ENCODE assay signal across 8 cellular contexts in the genomic region with DNA sequence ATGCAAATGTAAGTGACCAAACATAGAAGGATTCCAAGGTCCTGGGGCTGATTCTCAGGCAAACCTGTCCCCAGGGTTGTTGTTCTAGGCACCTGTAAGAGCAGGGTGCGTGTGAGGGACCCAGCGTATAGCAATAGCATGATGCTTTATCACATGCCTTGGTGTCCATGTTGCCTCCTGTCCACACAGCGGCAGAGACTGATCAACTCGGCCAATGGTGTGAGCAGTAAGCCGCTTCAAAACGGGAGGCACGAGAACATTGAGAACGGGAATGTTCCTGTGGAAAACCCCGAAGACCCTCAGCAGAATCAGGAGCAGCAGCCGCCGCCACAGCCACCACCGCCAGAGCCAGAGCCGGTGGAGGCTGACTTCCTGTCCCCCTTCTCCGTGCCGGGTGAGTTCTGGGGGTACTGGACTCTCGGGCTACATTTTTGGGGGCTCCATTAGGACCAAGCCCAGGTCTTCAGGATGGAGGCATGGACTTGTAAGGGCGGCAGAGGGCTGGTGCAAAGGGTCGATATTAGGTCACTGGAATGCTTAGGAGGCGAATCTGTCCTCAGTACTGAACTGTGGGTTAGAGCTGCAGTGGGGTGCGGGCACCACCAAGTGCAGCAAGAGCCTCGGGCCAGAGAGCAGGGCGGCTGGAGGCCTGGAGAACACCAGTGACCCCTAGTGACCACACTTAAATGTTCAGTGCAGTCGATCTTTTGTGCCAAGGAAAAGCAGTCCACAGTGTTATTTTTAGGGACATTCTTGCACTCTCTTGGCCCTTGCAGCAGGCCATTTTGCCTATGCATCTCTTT. TPM values are rescaled to one million over a fixed set of nuclear protein-coding genes. Genes with fewer than 3 reads are reported as not detected.
DNase-seq lines count a peak whose midpoint lies in the region; ATAC-seq and TF ChIP-seq lines count a peak whose summit lies in the region.

No MANE protein-coding gene starts in this region.

- TF ChIP-seq POLR2A in esophagus squamous epithelium (IDR thresholded peaks at IDR 0.05) = no peak

- POLR2A ChIA-PET in SK-N-SH (lab: Yijun Ruan, JAX) = no interaction called here

- H3K27ac ChIP-seq in SK-N-SH (ENCODE audit: low read depth in 2 of 2, low read length in 1 of 2) (no peak overlapping the region), esophagus squamous epithelium (no peak overlapping the region)

- H3K4me1 Mint-ChIP-seq in natural killer cell = peaks cover 3 to 24% of the 10 kb centered on the region in 2 donors

- H3K4me3 Mint-ChIP-seq in natural killer cell = no peak overlapping the region

- no peak overlapping the region for H3K27ac Mint-ChIP-seq in natural killer cell

- H3K9me2 ChIP-seq in SK-N-SH = no peaks in the 10 kb centered on the region

- H3K79me2 ChIP-seq in SK-N-SH (ENCODE audit: insufficient read depth) = no peaks in the 10 kb centered on the region

- peaks cover 0 to 1% of the 10 kb centered on the region in 2 experiments; a peak in 1 of 4 replicates for H3K4me1 ChIP-seq in SK-N-SH (ENCODE audit: control insufficient read depth in 1 of 2, insufficient read depth in 2 of 2, low read depth in 1 of 2, low read length in 1 of 2)
- H3K4me1 ChIP-seq in esophagus squamous epithelium = peaks cover 3 to 18% (median 3%) of the 10 kb centered on the region in 3 donors

- H3K9ac ChIP-seq in SK-N-SH = no peak overlapping the region

- TF ChIP-seq CTCF in SK-N-SH (IDR thresholded peaks at IDR 0.05) (peak; percentile 76), esophagus squamous epithelium (IDR thresholded peaks at IDR 0.05) (peak in 5 of 6 experiments; percentile 17 to 56 (median 42)), natural killer cell (IDR thresholded peaks at IDR 0.05) (peak; percentile 27)

- no peaks in the 10 kb centered on the region for H3F3A ChIP-seq in SK-N-SH (replicated peaks; ENCODE audit: insufficient read depth)

- peak; percentile 16 for DNase-seq in NCI-H2196 (lab: John Stamatoyannopoulos, UW; ENCODE audit: unreplicated experiment)
- DNase-seq in NCI-H2196 treated with DMSO at 0.1 percent for 48 hours (lab: John Stamatoyannopoulos, UW; ENCODE audit: unreplicated experiment) = no peak
- DNase-seq in HS-5 (ENCODE audit: low read depth) = peak; percentile 31
- peak; percentile 55 for DNase-seq in SK-N-SH
- DNase-seq in esophagus squamous epithelium (lab: John Stamatoyannopoulos, UW) = no peak
- DNase-seq in natural killer cell = no peak
- DNase-seq in central memory CD4-positive, alpha-beta T cell = no peak
- no peak for DNase-seq in germinal center (ENCODE audit: low spot score)

- H3K9me3 Mint-ChIP-seq in natural killer cell = no peaks in the 10 kb centered on the region

- H3K36me3 ChIP-seq in SK-N-SH (replicated peaks in 1 of 2; ENCODE audit: control insufficient read depth in 1 of 2, insufficient read depth in 2 of 2, low read length in 1 of 2) (no peaks in the 10 kb centered on the region), esophagus squamous epithelium (no peaks in the 10 kb centered on the region)

- no peaks in the 10 kb centered on the region for H3K9me3 ChIP-seq in SK-N-SH
- H3K9me3 ChIP-seq in esophagus squamous epithelium = no peaks in the 10 kb centered on the region

- H3K27me3 ChIP-seq in SK-N-SH (ENCODE audit: insufficient read depth) (no peaks in the 10 kb centered on the region), esophagus squamous epithelium (no peaks in the 10 kb centered on the region)

- H4K20me1 ChIP-seq in SK-N-SH (ENCODE audit: insufficient read depth) = no peaks in the 10 kb centered on the region

- WGBS in SK-N-SH (ENCODE audit: low lambda C conversion rate) = 40% methylated on average over 17 of the region's 23 CpGs
- whole genome bisulfite sequencing in esophagus squamous epithelium, 2 donors = 66 to 74% methylated on average over 14 to 22 of the region's 23 CpGs

- peak; percentile 68 for TF ChIP-seq RAD21 in SK-N-SH (IDR thresholded peaks at IDR 0.05; ENCODE audit: low read length)

- 0 out of 2 replicates have a peak overlapping the region, but pooled peaks have one; percentile 6 for H2AFZ ChIP-seq in SK-N-SH (ENCODE audit: low read depth)

- ATAC-seq in natural killer cell = peak; percentile 14 to 45 (median 45)

- TF ChIP-seq EP300 in SK-N-SH (IDR thresholded peaks at IDR 0.05; ENCODE audit: borderline replicate concordance in 1 of 2, low read depth in 1 of 2, low read length in 1 of 2) = no peak

- no peaks in the 10 kb centered on the region for H3K27me3 Mint-ChIP-seq in natural killer cell (ENCODE audit: low read depth in 2 of 2)

- intact Hi-C loops in esophagus squamous epithelium (cut with DNase I) (no loop called here), natural killer cell (cut with micrococcal nuclease) (no loop called here)

- CTCF ChIA-PET in SK-N-SH (lab: Yijun Ruan, JAX) = interaction anchor here (1.2 kb wide), 2 partner anchors 10 to 26 kb away, joined by 3 read pairs; no protein-coding TSS in a partner anchor

- H3K4me2 ChIP-seq in SK-N-SH = no peak overlapping the region

- no peaks in the 10 kb centered on the region for H3K36me3 Mint-ChIP-seq in natural killer cell

- peak overlapping the region in 1 of 2 experiments; percentile 43; a peak in 1 of 4 replicates for H3K4me3 ChIP-seq in SK-N-SH (ENCODE audit: low read depth in 2 of 2, low read length in 1 of 2)
- H3K4me3 ChIP-seq in esophagus squamous epithelium = no peak overlapping the region

TF ChIP-seq in SK-N-SH, 30 proteins besides CTCF, POLR2A, EP300 and RAD21:
- TF ChIP-seq, protein P1, sequence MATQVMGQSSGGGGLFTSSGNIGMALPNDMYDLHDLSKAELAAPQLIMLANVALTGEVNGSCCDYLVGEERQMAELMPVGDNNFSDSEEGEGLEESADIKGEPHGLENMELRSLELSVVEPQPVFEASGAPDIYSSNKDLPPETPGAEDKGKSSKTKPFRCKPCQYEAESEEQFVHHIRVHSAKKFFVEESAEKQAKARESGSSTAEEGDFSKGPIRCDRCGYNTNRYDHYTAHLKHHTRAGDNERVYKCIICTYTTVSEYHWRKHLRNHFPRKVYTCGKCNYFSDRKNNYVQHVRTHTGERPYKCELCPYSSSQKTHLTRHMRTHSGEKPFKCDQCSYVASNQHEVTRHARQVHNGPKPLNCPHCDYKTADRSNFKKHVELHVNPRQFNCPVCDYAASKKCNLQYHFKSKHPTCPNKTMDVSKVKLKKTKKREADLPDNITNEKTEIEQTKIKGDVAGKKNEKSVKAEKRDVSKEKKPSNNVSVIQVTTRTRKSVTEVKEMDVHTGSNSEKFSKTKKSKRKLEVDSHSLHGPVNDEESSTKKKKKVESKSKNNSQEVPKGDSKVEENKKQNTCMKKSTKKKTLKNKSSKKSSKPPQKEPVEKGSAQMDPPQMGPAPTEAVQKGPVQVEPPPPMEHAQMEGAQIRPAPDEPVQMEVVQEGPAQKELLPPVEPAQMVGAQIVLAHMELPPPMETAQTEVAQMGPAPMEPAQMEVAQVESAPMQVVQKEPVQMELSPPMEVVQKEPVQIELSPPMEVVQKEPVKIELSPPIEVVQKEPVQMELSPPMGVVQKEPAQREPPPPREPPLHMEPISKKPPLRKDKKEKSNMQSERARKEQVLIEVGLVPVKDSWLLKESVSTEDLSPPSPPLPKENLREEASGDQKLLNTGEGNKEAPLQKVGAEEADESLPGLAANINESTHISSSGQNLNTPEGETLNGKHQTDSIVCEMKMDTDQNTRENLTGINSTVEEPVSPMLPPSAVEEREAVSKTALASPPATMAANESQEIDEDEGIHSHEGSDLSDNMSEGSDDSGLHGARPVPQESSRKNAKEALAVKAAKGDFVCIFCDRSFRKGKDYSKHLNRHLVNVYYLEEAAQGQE (IDR thresholded peaks at IDR 0.05; ENCODE audit: low read depth, low read length) = no peak
- TF ChIP-seq TEAD4 (IDR thresholded peaks at IDR 0.05; ENCODE audit: borderline replicate concordance, insufficient read depth) = no peak
- TF ChIP-seq SMC3 (IDR thresholded peaks at IDR 0.05; ENCODE audit: low read depth, low read length) = peak; percentile 64

RNA-seq across cellular contexts. Expression of a gene that starts 57.2 kb away (rescaled TPM):
- polyA plus RNA-seq in SK-N-SH (2012; rRNA removed) = 5.8 and 12.4 TPM in 2 replicates
- 6.6 and 10.2 TPM in 2 replicates for polyA plus RNA-seq in SK-N-SH (2012; cell fraction: cytosol; rRNA removed)
- polyA plus RNA-seq in SK-N-SH (2012; cell fraction: nucleus; rRNA removed) = 14.2 and 18.0 TPM in 2 replicates
- total RNA-seq in esophagus squamous epithelium = 1 to 10 TPM; 1.9 to 9.7 (median 4.4) TPM
- total RNA-seq in natural killer cell = 100 to 1,000 TPM; 248 to 289 (median 282) TPM

Comparison
In these comparisons a context has a peak if more than half of its experiments do, and no peak if none do; other contexts are left out.
1. DNase-seq: peak in NCI-H2196 (single experiment), HS-5 (single experiment) and SK-N-SH (single experiment); none in NCI-H2196 treated with DMSO at 0.1 percent for 48 hours (single experiment), esophagus squamous epithelium (single experiment), natural killer cell (single experiment), central memory CD4-positive, alpha-beta T cell (single experiment) and germinal center (single experiment).
2. RNA of a gene that starts 57.2 kb away (total RNA-seq): 248 to 289 TPM in natural killer cell; 1.9 to 9.7 TPM in esophagus squamous epithelium; every median in the first group is over 10 times any median in the second.
3. Peak in every context shown above with its lines, with median percentiles within 50 percentile points of each other: CTCF ChIP-seq.